8 cellular contexts compared by ENCODE assay signal in the genomic region with DNA sequence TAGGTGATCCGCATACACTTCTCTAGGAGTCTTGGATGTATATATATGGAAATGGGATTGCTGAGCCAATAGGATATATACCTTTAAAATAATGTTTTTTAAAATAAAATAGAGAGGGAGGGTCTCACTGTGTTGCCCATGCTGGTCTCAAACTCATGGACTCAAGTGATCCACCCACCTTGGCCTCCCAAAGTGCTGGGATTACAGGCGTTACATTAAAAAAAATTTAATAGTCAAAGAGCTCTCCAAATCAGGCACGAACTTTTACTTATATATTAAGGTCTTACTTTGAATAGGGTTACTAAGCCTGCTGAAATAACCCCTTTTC.
DNase-seq lines count a peak whose midpoint lies in the region; ATAC-seq and TF ChIP-seq lines count a peak whose summit lies in the region.

No MANE protein-coding gene starts in this region.

- no peak for TF ChIP-seq EP300 in neural cell (conservative IDR thresholded peaks at IDR 0.05; ENCODE audit: poor library complexity, severe bottlenecking)

- H3K9me2 ChIP-seq in neural cell (ENCODE audit: insufficient read depth, low read length): no peaks in the 10 kb centered on the region

- TF ChIP-seq POLR2A in NB4 (IDR thresholded peaks at IDR 0.05; ENCODE audit: extremely low read depth, insufficient read length): no peak

- no peaks in the 10 kb centered on the region for H3F3A ChIP-seq in neural cell (ENCODE audit: insufficient read depth, low read length, poor library complexity, severe bottlenecking)

- no peaks in the 10 kb centered on the region for H3K36me3 ChIP-seq in neural cell (ENCODE audit: insufficient read depth, low read length)

- peak overlapping the region; percentile 46 for H3K4me3 ChIP-seq in NB4 (ENCODE audit: low read depth, low read length)
- H3K4me3 ChIP-seq in coronary artery: peak overlapping the region; percentile 68
- peak overlapping the region; percentile 66 for H3K4me3 ChIP-seq in neural cell (ENCODE audit: low read length)

- no peak for TF ChIP-seq RAD21 in neural cell (conservative IDR thresholded peaks at IDR 0.05)

- no peak for ATAC-seq in HG03342 (IDR thresholded peaks at IDR 0.05; ENCODE audit: unreplicated experiment)
- no peak for ATAC-seq in HG03025 (IDR thresholded peaks at IDR 0.05; ENCODE audit: low FRiP score, unreplicated experiment)

- no peaks in the 10 kb centered on the region for H4K20me1 ChIP-seq in neural cell (ENCODE audit: insufficient read depth)

- peak overlapping the region; percentile 33 for H2AFZ ChIP-seq in neural cell (ENCODE audit: low read depth, low read length)

- DNase-seq in NB4 (ENCODE audit: low read depth) (no peak), coronary artery (ENCODE audit: low spot score) (no peak), pons (ENCODE audit: low spot score) (no peak)
- DNase-seq in stimulated activated CD4-positive, alpha-beta T cell treated with anti-CD3 and anti-CD28 coated beads, Interleukin-4, amount 100 ng/mL, for 24 hours: no peak

- H3K9ac ChIP-seq in neural cell (ENCODE audit: low read length): peak overlapping the region; percentile 74

- H3K79me2 ChIP-seq in neural cell (replicated peaks; ENCODE audit: insufficient read depth, low read length): no peaks in the 10 kb centered on the region

- no peaks in the 10 kb centered on the region for H3K9me3 ChIP-seq in neural cell (ENCODE audit: low read length)

- TF ChIP-seq CTCF in C4-2B (conservative IDR thresholded peaks at IDR 0.05) (no peak), NB4 (IDR thresholded peaks at IDR 0.05; ENCODE audit: low read depth, low read length) (no peak), coronary artery (IDR thresholded peaks at IDR 0.05) (no peak), neural cell (IDR thresholded peaks at IDR 0.05; ENCODE audit: poor library complexity, severe bottlenecking) (no peak)

- no peaks in the 10 kb centered on the region for H3K27me3 ChIP-seq in neural cell (ENCODE audit: insufficient read depth, low read depth, low read length)

- no peak overlapping the region for H3K4me2 ChIP-seq in neural cell (ENCODE audit: low read length)

- H3K27ac ChIP-seq in C4-2B: peak overlapping the region; percentile 73
- H3K27ac ChIP-seq in coronary artery: peak overlapping the region; percentile 59 to 87
- H3K27ac ChIP-seq in neural cell (ENCODE audit: low read length): peak overlapping the region; percentile 87

TF ChIP-seq in neural cell, 6 proteins besides CTCF, POLR2A, EP300 and RAD21:
- TF ChIP-seq TAF1 (IDR thresholded peaks at IDR 0.05; ENCODE audit: low read depth) (no peak), EZH2 (IDR thresholded peaks at IDR 0.05; ENCODE audit: borderline replicate concordance, insufficient read depth, low read length, poor library complexity, severe bottlenecking) (no peak), POLR2AphosphoS5 (IDR thresholded peaks at IDR 0.05) (no peak), MXI1 (conservative IDR thresholded peaks at IDR 0.05; ENCODE audit: poor library complexity, severe bottlenecking) (no peak), SMC3 (conservative IDR thresholded peaks at IDR 0.05; ENCODE audit: poor library complexity) (no peak)
- TF ChIP-seq, protein P1, sequence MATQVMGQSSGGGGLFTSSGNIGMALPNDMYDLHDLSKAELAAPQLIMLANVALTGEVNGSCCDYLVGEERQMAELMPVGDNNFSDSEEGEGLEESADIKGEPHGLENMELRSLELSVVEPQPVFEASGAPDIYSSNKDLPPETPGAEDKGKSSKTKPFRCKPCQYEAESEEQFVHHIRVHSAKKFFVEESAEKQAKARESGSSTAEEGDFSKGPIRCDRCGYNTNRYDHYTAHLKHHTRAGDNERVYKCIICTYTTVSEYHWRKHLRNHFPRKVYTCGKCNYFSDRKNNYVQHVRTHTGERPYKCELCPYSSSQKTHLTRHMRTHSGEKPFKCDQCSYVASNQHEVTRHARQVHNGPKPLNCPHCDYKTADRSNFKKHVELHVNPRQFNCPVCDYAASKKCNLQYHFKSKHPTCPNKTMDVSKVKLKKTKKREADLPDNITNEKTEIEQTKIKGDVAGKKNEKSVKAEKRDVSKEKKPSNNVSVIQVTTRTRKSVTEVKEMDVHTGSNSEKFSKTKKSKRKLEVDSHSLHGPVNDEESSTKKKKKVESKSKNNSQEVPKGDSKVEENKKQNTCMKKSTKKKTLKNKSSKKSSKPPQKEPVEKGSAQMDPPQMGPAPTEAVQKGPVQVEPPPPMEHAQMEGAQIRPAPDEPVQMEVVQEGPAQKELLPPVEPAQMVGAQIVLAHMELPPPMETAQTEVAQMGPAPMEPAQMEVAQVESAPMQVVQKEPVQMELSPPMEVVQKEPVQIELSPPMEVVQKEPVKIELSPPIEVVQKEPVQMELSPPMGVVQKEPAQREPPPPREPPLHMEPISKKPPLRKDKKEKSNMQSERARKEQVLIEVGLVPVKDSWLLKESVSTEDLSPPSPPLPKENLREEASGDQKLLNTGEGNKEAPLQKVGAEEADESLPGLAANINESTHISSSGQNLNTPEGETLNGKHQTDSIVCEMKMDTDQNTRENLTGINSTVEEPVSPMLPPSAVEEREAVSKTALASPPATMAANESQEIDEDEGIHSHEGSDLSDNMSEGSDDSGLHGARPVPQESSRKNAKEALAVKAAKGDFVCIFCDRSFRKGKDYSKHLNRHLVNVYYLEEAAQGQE (IDR thresholded peaks at IDR 0.05; ENCODE audit: borderline replicate concordance): no peak
